Comparison of ENCODE assay signal across 15 cellular contexts in genomic region chr18:59072727-59073421, GRCh38.
A peak's percentile ranks its signal among the peaks of the same experiment; 100 is the strongest.
DNase-seq lines count a peak whose midpoint lies in the region; ATAC-seq and TF ChIP-seq lines count a peak whose summit lies in the region.
"Had no signal": no experiment of that assay in that cellular context is flagged by ENCODE, and none has a peak within 500 bp of the region (broad histone marks: within the 10 kb centered on the region; RNA-seq: fewer than 3 reads in every experiment).

No MANE protein-coding gene starts in this region.

- H3K9me3 ChIP-seq in mammary epithelial cell (replicated peaks; ENCODE audit: insufficient read depth, low read length) = no peaks in the 10 kb centered on the region
- H3K9me3 ChIP-seq in esophagus squamous epithelium = no peaks in the 10 kb centered on the region
- H3K9me3 ChIP-seq: ovary had no signal

- no peaks in the 10 kb centered on the region for H4K20me1 ChIP-seq in mammary epithelial cell (ENCODE audit: insufficient read depth, low read length)

- H3K4me2 ChIP-seq in mammary epithelial cell (ENCODE audit: insufficient read depth, low read depth, low read length) = no peak overlapping the region

- peaks cover 2% of the 10 kb centered on the region for H3K27me3 Mint-ChIP-seq in IgD-negative memory B cell

- no TSS peak for BruUV-seq in mammary epithelial cell (replicated peaks; lab: Mats Ljungman, UMichigan)

- H3K27me3 ChIP-seq in mammary epithelial cell (ENCODE audit: insufficient read depth, low read length) = no peaks in the 10 kb centered on the region
- H3K27me3 ChIP-seq in esophagus squamous epithelium = peaks cover 0 to 11% (median 0%) of the 10 kb centered on the region in 4 donors
- H3K27me3 ChIP-seq: ovary had no signal

- no peaks in the 10 kb centered on the region for H3K79me2 ChIP-seq in mammary epithelial cell (ENCODE audit: insufficient read depth, low read length)

- H3K4me1 ChIP-seq in mammary epithelial cell (ENCODE audit: insufficient read depth, low read length) (peaks cover 3% of the 10 kb centered on the region), esophagus squamous epithelium (no peaks in the 10 kb centered on the region)

- H3K27ac ChIP-seq in C4-2B = peak overlapping the region; percentile 46; the same call in 1 of the 2 replicates
- H3K27ac ChIP-seq in mammary epithelial cell (ENCODE audit: insufficient read depth, low read depth, low read length) = no peak overlapping the region
- H3K27ac ChIP-seq in esophagus squamous epithelium = no peak overlapping the region
- H3K27ac ChIP-seq: epithelial cell of prostate, ovary had no signal

- intact Hi-C loops in mammary epithelial cell (cut with micrococcal nuclease) (no loop called here), esophagus squamous epithelium (cut with DNase I) (loop anchor here (5.0 kb wide), 1 partner anchor 291 kb away; no protein-coding TSS in a partner anchor)

- no peak overlapping the region for H3K4me3 ChIP-seq in mammary epithelial cell (replicated peaks in 1 of 3; ENCODE audit: insufficient read depth in 1 of 3, low read depth in 2 of 3, low read length in 3 of 3)
- H3K4me3 ChIP-seq in esophagus squamous epithelium = no peak overlapping the region
- H3K4me3 ChIP-seq: ovary had no signal

- dilution Hi-C loops in mammary epithelial cell (cut with HindIII; ENCODE audit: low sequenced_read_pairs) = loop anchor here (5.0 to 25.0 kb wide), 2 partner anchors 176 to 536 kb away; no protein-coding TSS in a partner anchor

- in situ Hi-C loops in mammary epithelial cell (cut with MboI; ENCODE audit: low sequenced_read_pairs in 2 of 2) = loop anchor here in 1 of 2 donors (25.0 kb wide), 1 partner anchor 586 kb away; no protein-coding TSS in a partner anchor

- DNase-seq in mammary epithelial cell (no peak), Kasumi-1 (lab: John Stamatoyannopoulos, UW) (no peak), esophagus squamous epithelium (lab: John Stamatoyannopoulos, UW) (no peak)
- DNase-seq: activated CD4-positive, alpha-beta T cell treated with anti-CD3 and anti-CD28 coated beads, Interleukin-2, amount 50 U/mL, for 1 hour; glutamatergic neuron; ovary had no signal

- 75% methylated on average over 2 of the region's 6 CpGs for WGBS in mammary epithelial cell (ENCODE audit: low coverage, missing lambda C conversion rate)
- WGBS in esophagus squamous epithelium, 2 donors = 80 to 86% methylated on average over 6 of the region's 6 CpGs

- peak overlapping the region in 1 of 3 donors; percentile 53 for H3K27ac Mint-ChIP-seq in IgD-negative memory B cell
- H3K27ac Mint-ChIP-seq: activated T-helper 1 cell treated with anti-CD3 and anti-CD28 coated beads, Interleukin-12 subunit alpha, Interleukin-12 subunit beta, Interleukin-2, Interleukin-4 antibody, amounts not matched to agents 30 ng/mL and 10 ng/mL and 1 ng/mL, durations not matched to agents 14 hours and 24 hours and 36 hours had no signal

- no peak overlapping the region for H3K9ac ChIP-seq in mammary epithelial cell (ENCODE audit: insufficient read depth, low read length)

- H3K4me3 Mint-ChIP-seq in IgD-negative memory B cell = peak overlapping the region; percentile 50 to 93 (median 82)
- H3K4me3 Mint-ChIP-seq: activated T-helper 1 cell treated with anti-CD3 and anti-CD28 coated beads, Interleukin-12 subunit alpha, Interleukin-12 subunit beta, Interleukin-2, Interleukin-4 antibody, amounts not matched to agents 30 ng/mL and 10 ng/mL and 1 ng/mL, durations not matched to agents 14 hours and 24 hours and 36 hours had no signal

- no peak for TF ChIP-seq CTCF in C4-2B (conservative IDR thresholded peaks at IDR 0.05)
- TF ChIP-seq CTCF in mammary epithelial cell (conservative IDR thresholded peaks at IDR 0.05 in 1 of 2, IDR thresholded peaks at IDR 0.05 in 1 of 2; ENCODE audit: extremely low read depth in 1 of 2, insufficient read depth in 1 of 2, low read depth in 1 of 2, low read length in 2 of 2) = no peak
- TF ChIP-seq CTCF in esophagus squamous epithelium (IDR thresholded peaks at IDR 0.05) = no peak

- ATAC-seq in GM18519 (IDR thresholded peaks at IDR 0.05; ENCODE audit: low FRiP score, unreplicated experiment) (peak; percentile 49), HG02588 (IDR thresholded peaks at IDR 0.05; ENCODE audit: unreplicated experiment) (peak; percentile 58), HG03469 (IDR thresholded peaks at IDR 0.05; ENCODE audit: unreplicated experiment) (no peak)
- ATAC-seq: HepG2, Right ventricle myocardium inferior had no signal

- H3K36me3 Mint-ChIP-seq in IgD-negative memory B cell = no peaks in the 10 kb centered on the region

- no peak for TF ChIP-seq POLR2A in esophagus squamous epithelium (IDR thresholded peaks at IDR 0.05)

- H3K36me3 ChIP-seq in mammary epithelial cell (ENCODE audit: insufficient read depth, low read length) (no peaks in the 10 kb centered on the region), esophagus squamous epithelium (no peaks in the 10 kb centered on the region)
- H3K36me3 ChIP-seq: ovary had no signal

- no peak overlapping the region for H2AFZ ChIP-seq in mammary epithelial cell (ENCODE audit: low read depth, low read length)

- CTCF ChIA-PET in mammary epithelial cell (lab: Charles Lee; ENCODE audit: low non-redundant PET) = no interaction called here

- peaks cover 7 to 24% (median 11%) of the 10 kb centered on the region in 3 donors for H3K4me1 Mint-ChIP-seq in IgD-negative memory B cell

- no peaks in the 10 kb centered on the region for H3K9me3 Mint-ChIP-seq in IgD-negative memory B cell
- H3K9me3 Mint-ChIP-seq: activated T-helper 1 cell treated with anti-CD3 and anti-CD28 coated beads, Interleukin-12 subunit alpha, Interleukin-12 subunit beta, Interleukin-2, Interleukin-4 antibody, amounts not matched to agents 30 ng/mL and 10 ng/mL and 1 ng/mL, durations not matched to agents 14 hours and 24 hours and 36 hours had no signal
